Comparison of ENCODE assay signal across 1 cellular context in genomic region chr3:141735789-141736465, GRCh38.
TF ChIP-seq lines count a peak whose summit lies in the region.

No MANE protein-coding gene starts in this region.

TF ChIP-seq in GM23338, 12 proteins besides CTCF, POLR2A, EP300 and RAD21:
- TF ChIP-seq, protein P1, sequence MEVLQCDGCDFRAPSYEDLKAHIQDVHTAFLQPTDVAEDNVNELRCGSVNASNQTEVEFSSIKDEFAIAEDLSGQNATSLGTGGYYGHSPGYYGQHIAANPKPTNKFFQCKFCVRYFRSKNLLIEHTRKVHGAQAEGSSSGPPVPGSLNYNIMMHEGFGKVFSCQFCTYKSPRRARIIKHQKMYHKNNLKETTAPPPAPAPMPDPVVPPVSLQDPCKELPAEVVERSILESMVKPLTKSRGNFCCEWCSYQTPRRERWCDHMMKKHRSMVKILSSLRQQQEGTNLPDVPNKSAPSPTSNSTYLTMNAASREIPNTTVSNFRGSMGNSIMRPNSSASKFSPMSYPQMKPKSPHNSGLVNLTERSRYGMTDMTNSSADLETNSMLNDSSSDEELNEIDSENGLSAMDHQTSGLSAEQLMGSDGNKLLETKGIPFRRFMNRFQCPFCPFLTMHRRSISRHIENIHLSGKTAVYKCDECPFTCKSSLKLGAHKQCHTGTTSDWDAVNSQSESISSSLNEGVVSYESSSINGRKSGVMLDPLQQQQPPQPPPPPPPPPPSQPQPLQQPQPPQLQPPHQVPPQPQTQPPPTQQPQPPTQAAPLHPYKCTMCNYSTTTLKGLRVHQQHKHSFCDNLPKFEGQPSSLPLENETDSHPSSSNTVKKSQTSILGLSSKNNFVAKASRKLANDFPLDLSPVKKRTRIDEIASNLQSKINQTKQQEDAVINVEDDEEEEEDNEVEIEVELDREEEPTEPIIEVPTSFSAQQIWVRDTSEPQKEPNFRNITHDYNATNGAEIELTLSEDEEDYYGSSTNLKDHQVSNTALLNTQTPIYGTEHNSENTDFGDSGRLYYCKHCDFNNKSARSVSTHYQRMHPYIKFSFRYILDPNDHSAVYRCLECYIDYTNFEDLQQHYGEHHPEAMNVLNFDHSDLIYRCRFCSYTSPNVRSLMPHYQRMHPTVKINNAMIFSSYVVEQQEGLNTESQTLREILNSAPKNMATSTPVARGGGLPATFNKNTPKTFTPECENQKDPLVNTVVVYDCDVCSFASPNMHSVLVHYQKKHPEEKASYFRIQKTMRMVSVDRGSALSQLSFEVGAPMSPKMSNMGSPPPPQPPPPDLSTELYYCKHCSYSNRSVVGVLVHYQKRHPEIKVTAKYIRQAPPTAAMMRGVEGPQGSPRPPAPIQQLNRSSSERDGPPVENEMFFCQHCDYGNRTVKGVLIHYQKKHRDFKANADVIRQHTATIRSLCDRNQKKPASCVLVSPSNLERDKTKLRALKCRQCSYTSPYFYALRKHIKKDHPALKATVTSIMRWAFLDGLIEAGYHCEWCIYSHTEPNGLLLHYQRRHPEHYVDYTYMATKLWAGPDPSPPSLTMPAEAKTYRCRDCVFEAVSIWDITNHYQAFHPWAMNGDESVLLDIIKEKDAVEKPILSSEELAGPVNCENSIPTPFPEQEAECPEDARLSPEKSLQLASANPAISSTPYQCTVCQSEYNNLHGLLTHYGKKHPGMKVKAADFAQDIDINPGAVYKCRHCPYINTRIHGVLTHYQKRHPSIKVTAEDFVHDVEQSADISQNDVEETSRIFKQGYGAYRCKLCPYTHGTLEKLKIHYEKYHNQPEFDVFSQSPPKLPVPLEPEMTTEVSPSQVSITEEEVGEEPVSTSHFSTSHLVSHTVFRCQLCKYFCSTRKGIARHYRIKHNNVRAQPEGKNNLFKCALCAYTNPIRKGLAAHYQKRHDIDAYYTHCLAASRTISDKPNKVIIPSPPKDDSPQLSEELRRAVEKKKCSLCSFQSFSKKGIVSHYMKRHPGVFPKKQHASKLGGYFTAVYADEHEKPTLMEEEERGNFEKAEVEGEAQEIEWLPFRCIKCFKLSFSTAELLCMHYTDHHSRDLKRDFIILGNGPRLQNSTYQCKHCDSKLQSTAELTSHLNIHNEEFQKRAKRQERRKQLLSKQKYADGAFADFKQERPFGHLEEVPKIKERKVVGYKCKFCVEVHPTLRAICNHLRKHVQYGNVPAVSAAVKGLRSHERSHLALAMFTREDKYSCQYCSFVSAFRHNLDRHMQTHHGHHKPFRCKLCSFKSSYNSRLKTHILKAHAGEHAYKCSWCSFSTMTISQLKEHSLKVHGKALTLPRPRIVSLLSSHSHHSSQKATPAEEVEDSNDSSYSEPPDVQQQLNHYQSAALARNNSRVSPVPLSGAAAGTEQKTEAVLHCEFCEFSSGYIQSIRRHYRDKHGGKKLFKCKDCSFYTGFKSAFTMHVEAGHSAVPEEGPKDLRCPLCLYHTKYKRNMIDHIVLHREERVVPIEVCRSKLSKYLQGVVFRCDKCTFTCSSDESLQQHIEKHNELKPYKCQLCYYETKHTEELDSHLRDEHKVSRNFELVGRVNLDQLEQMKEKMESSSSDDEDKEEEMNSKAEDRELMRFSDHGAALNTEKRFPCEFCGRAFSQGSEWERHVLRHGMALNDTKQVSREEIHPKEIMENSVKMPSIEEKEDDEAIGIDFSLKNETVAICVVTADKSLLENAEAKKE (CRISPR knock-in tag; IDR thresholded peaks at IDR 0.05), result no peak
- TF ChIP-seq POLR2AphosphoS5 (IDR thresholded peaks at IDR 0.05; ENCODE audit: low read depth), result no peak
- TF ChIP-seq ETS1 (IDR thresholded peaks at IDR 0.05), result no peak
- TF ChIP-seq ZNF114 (CRISPR knock-in tag; IDR thresholded peaks at IDR 0.05), result no peak
- no peak for TF ChIP-seq REST (IDR thresholded peaks at IDR 0.05; ENCODE audit: unreplicated experiment)
- TF ChIP-seq JUNB (IDR thresholded peaks at IDR 0.05; ENCODE audit: unreplicated experiment), result no peak
- no peak for TF ChIP-seq EZH2 (IDR thresholded peaks at IDR 0.05; ENCODE audit: low read depth, unreplicated experiment)
- TF ChIP-seq STAT1 (IDR thresholded peaks at IDR 0.05; ENCODE audit: unreplicated experiment), result no peak
- TF ChIP-seq NANOG (IDR thresholded peaks at IDR 0.05; ENCODE audit: borderline replicate concordance), result no peak
- TF ChIP-seq CREB1 (CRISPR knock-in tag; IDR thresholded peaks at IDR 0.05; ENCODE audit: low read depth), result no peak
- no peak for TF ChIP-seq EZH2phosphoT487 (IDR thresholded peaks at IDR 0.05; ENCODE audit: unreplicated experiment)
- TF ChIP-seq ZNF331 (CRISPR knock-in tag; IDR thresholded peaks at IDR 0.05; ENCODE audit: low read depth), result no peak
